ENCODE assay signal across 1 cellular context in the genomic region with DNA sequence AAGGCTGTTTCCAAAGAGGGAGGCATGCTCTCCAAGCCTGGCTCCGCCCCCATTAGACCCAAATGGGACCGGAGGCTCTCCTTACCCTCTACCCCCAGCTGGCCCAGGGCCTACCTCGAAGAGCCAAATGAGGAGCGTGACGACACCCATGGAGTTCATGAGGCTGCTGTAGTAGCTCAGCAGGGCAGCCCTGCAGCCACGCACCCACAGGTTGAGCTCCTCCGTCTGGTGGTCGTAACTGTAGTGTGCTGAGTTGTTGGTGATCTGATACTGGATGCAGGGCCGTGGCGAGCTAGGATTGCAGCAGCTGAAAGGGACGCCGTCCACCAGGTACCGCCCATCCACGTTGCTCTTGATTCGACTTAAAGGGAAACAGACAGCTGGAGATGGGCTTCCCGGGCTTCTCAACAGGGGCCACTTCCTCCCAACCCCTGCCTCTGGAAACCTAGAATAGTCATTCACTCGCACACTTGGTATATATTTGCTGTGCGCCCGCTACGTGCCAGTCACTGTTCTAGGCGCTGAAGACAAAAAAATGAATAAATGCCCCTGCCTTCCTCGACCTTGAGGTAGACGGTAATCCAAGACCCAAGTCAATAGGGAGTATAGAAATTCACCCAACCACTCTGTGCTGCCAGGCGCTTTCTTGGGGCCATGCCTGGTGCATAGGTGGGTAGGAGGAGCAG.
TF ChIP-seq lines count a peak whose summit lies in the region.

No MANE protein-coding gene starts in this region.

TF ChIP-seq in IMR-90, 13 proteins besides CTCF, POLR2A, EP300 and RAD21 (continued from another document):
- TF ChIP-seq BHLHE40 (IDR thresholded peaks at IDR 0.05; ENCODE audit: low read depth, low read length) (no peak), RFX5 (IDR thresholded peaks at IDR 0.05; ENCODE audit: low read depth, low read length) (no peak), CEBPB (IDR thresholded peaks at IDR 0.05; ENCODE audit: low read depth, low read length) (no peak), MXI1 (IDR thresholded peaks at IDR 0.05; ENCODE audit: borderline replicate concordance, low read depth, low read length) (no peak), MAFK (IDR thresholded peaks at IDR 0.05; ENCODE audit: low read depth, low read length) (no peak), NFE2L2 (IDR thresholded peaks at IDR 0.05; ENCODE audit: low read depth, low read length) (no peak), RCOR1 (IDR thresholded peaks at IDR 0.05; ENCODE audit: insufficient replicate concordance, low read length) (no peak), FOS (IDR thresholded peaks at IDR 0.05; ENCODE audit: low read depth, low read length) (no peak), MAZ (IDR thresholded peaks at IDR 0.05; ENCODE audit: borderline replicate concordance, low read depth, low read length) (no peak)
- TF ChIP-seq, protein P1, sequence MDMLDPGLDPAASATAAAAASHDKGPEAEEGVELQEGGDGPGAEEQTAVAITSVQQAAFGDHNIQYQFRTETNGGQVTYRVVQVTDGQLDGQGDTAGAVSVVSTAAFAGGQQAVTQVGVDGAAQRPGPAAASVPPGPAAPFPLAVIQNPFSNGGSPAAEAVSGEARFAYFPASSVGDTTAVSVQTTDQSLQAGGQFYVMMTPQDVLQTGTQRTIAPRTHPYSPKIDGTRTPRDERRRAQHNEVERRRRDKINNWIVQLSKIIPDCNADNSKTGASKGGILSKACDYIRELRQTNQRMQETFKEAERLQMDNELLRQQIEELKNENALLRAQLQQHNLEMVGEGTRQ (IDR thresholded peaks at IDR 0.05; ENCODE audit: low read depth, low read length) = no peak
- TF ChIP-seq, protein P2, sequence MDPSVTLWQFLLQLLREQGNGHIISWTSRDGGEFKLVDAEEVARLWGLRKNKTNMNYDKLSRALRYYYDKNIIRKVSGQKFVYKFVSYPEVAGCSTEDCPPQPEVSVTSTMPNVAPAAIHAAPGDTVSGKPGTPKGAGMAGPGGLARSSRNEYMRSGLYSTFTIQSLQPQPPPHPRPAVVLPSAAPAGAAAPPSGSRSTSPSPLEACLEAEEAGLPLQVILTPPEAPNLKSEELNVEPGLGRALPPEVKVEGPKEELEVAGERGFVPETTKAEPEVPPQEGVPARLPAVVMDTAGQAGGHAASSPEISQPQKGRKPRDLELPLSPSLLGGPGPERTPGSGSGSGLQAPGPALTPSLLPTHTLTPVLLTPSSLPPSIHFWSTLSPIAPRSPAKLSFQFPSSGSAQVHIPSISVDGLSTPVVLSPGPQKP (IDR thresholded peaks at IDR 0.05; ENCODE audit: borderline replicate concordance, low read depth, low read length) = no peak
TF ChIP-seq in IMR-90: peak in this region for 0.
